In genomic region chr19:45643024-45643926, GRCh38 we compare ENCODE assay signal across 8 cellular contexts. TPM values are rescaled to one million over a fixed set of nuclear protein-coding genes. Genes with fewer than 3 reads are reported as not detected.
A peak's percentile ranks its signal among the peaks of the same experiment; 100 is the strongest.
DNase-seq lines count a peak whose midpoint lies in the region; ATAC-seq and TF ChIP-seq lines count a peak whose summit lies in the region.

No MANE protein-coding gene starts in this region.

- TF ChIP-seq CTCF in DOHH2 (IDR thresholded peaks at IDR 0.05; ENCODE audit: low read depth, low read length, poor library complexity, severe bottlenecking): peak; percentile 99

- H3K9me2 ChIP-seq in DOHH2 (replicated peaks; ENCODE audit: control insufficient read depth, low read length): no peaks in the 10 kb centered on the region

- peaks cover 2% of the 10 kb centered on the region; the same call in 1 of the 2 replicates for H3K36me3 ChIP-seq in DOHH2 (ENCODE audit: control insufficient read depth, low read length)

- peak; percentile 26 for ATAC-seq in HG03064 (IDR thresholded peaks at IDR 0.05; ENCODE audit: low read depth, unreplicated experiment)
- no peak for ATAC-seq in HG03565 (IDR thresholded peaks at IDR 0.05; ENCODE audit: unreplicated experiment)

- peak; percentile 67 for DNase-seq in NCI-H460 (ENCODE audit: extremely low read depth, low read depth)
- peak; percentile 95 to 96 for DNase-seq in activated CD4-positive, alpha-beta T cell treated with anti-CD3 and anti-CD28 coated beads for 24 hours (ENCODE audit: low read depth in 2 of 2)
- peak; percentile 86 for DNase-seq in cerebellum (ENCODE audit: low spot score)
- peak; percentile 78 for DNase-seq in kidney glomerular epithelial cell (lab: John Stamatoyannopoulos, UW)
- DNase-seq in stimulated activated CD4-positive, alpha-beta T cell treated with anti-CD3 and anti-CD28 coated beads, Interleukin-2, amount 100 ng/mL, for 24 hours: peak; percentile 97 to 98

- peak overlapping the region; percentile 83 for H3K27ac ChIP-seq in DOHH2 (ENCODE audit: low read depth, low read length)

- H3K4me3 ChIP-seq in DOHH2 (ENCODE audit: low read length): peak overlapping the region; percentile 53

- peak overlapping the region; percentile 94 for H3K4me2 ChIP-seq in DOHH2 (ENCODE audit: low read length)

- H3K27me3 ChIP-seq in DOHH2 (ENCODE audit: control insufficient read depth, low read length): peaks cover 18% of the 10 kb centered on the region

- no peaks in the 10 kb centered on the region for H3K9me3 ChIP-seq in DOHH2 (ENCODE audit: control insufficient read depth, insufficient read depth, low read length)

- H3K79me2 ChIP-seq in DOHH2 (ENCODE audit: control insufficient read depth, low read length): peaks cover 2% of the 10 kb centered on the region; the same call in 1 of the 2 replicates

- H3K4me1 ChIP-seq in DOHH2 (ENCODE audit: control insufficient read depth, low read length): peaks cover 57% of the 10 kb centered on the region

- no peaks in the 10 kb centered on the region for H4K20me1 ChIP-seq in DOHH2 (ENCODE audit: control insufficient read depth, insufficient read depth, low read depth, low read length)

- peaks cover 21% of the 10 kb centered on the region for H3F3A ChIP-seq in DOHH2 (ENCODE audit: control insufficient read depth, insufficient read depth)

RNA-seq across cellular contexts. Expression of gene EML2, which starts 4.1 kb away (rescaled TPM):
- total RNA-seq in NCI-H460 (2014; rRNA removed; shearing (Covaris generic)): 19.1 and 21.4 TPM in 2 replicates
- 69.1 and 88.6 TPM in 2 replicates for polyA plus RNA-seq in NCI-H460 (2014; cell fraction: nucleus; rRNA removed)
- total RNA-seq in cerebellum: 21.2 TPM

RNA-seq across cellular contexts. Expression of gene GIPR, which starts 24.7 kb away (rescaled TPM):
- total RNA-seq in NCI-H460 (2014; rRNA removed; shearing (Covaris generic)): 0.69 and 1.1 TPM in 2 replicates
- polyA plus RNA-seq in NCI-H460 (2014; cell fraction: nucleus; rRNA removed): 0.67 and 2.7 TPM in 2 replicates
- not detected for total RNA-seq in cerebellum

RNA-seq across cellular contexts. Expression of gene GPR4, which starts 41.3 kb away (rescaled TPM):
- 0.09 and 0.57 TPM in 2 replicates for total RNA-seq in NCI-H460 (2014; rRNA removed; shearing (Covaris generic))
- polyA plus RNA-seq in NCI-H460 (2014; cell fraction: nucleus; rRNA removed): 0.04 and 0.16 TPM in 2 replicates
- 0.36 TPM for total RNA-seq in cerebellum

RNA-seq across cellular contexts. Expression of gene SNRPD2, which starts 48.5 kb away (rescaled TPM):
- 213 and 246 TPM in 2 replicates for total RNA-seq in NCI-H460 (2014; rRNA removed; shearing (Covaris generic))
- 250 and 396 TPM in 2 replicates for polyA plus RNA-seq in NCI-H460 (2014; cell fraction: nucleus; rRNA removed)
- 86.0 TPM for total RNA-seq in cerebellum

RNA-seq across cellular contexts. Expression of gene QPCTL, which starts 49.2 kb away (rescaled TPM):
- 6.3 and 6.6 TPM in 2 replicates for total RNA-seq in NCI-H460 (2014; rRNA removed; shearing (Covaris generic))
- 12.5 and 37.3 TPM in 2 replicates for polyA plus RNA-seq in NCI-H460 (2014; cell fraction: nucleus; rRNA removed)
- 2.4 TPM for total RNA-seq in cerebellum
